Comparison of ENCODE assay signal across 17 cellular contexts in the genomic region with DNA sequence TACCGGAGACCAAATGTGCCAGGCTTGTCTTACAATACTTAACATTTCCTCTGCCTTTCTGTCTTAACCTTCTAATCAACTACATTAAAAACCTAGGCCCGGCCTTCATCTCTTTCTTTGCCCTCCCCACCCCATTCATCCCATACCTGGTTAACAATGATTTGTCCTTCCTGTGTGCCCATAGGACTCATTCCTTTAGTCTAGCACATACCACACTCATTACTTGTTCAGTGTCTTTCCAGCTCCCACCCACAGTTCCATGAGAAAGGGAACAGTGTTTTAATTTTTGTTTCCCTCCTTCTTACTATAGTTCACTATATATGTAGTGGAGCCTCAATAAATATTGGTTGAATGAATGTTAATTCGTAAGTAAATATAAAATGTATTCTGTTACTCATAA. TPM values are rescaled to one million over a fixed set of nuclear protein-coding genes. Genes with fewer than 3 reads are reported as not detected.
DNase-seq lines count a peak whose midpoint lies in the region; ATAC-seq and TF ChIP-seq lines count a peak whose summit lies in the region.
"Had no signal": no experiment of that assay in that cellular context is flagged by ENCODE, and none has a peak within 500 bp of the region (broad histone marks: within the 10 kb centered on the region; RNA-seq: fewer than 3 reads in every experiment).

No MANE protein-coding gene starts in this region.

- no peaks in the 10 kb centered on the region for H3F3A ChIP-seq in DOHH2 (ENCODE audit: control insufficient read depth, insufficient read depth)

- H3K4me3 Mint-ChIP-seq in activated T-helper 2 cell treated with anti-CD3 and anti-CD28 coated beads, Interferon-gamma antibody, Interleukin-2, Interleukin-4, amounts not matched to agents 10 μg/mL and 5 μg/mL and 100 μg/mL, durations not matched to agents 14 hours and 24 hours and 36 hours (ENCODE audit: low read depth) = peak overlapping the region; percentile 56
- H3K4me3 Mint-ChIP-seq in naive thymus-derived CD4-positive, alpha-beta T cell = peak overlapping the region; percentile 35 to 99 (median 83)

- peaks cover 54% of the 10 kb centered on the region for H3K36me3 Mint-ChIP-seq in activated T-helper 2 cell treated with anti-CD3 and anti-CD28 coated beads, Interferon-gamma antibody, Interleukin-2, Interleukin-4, amounts not matched to agents 10 μg/mL and 5 μg/mL and 100 μg/mL, durations not matched to agents 14 hours and 24 hours and 36 hours (ENCODE audit: low read depth)
- H3K36me3 Mint-ChIP-seq in naive thymus-derived CD4-positive, alpha-beta T cell = peaks cover 5 to 34% (median 26%) of the 10 kb centered on the region in 5 donors

- no peak for TF ChIP-seq CTCF in DOHH2 (IDR thresholded peaks at IDR 0.05; ENCODE audit: low read depth, low read length, poor library complexity, severe bottlenecking)

- no peak for ATAC-seq in naive thymus-derived CD4-positive, alpha-beta T cell
- no peak for ATAC-seq in HG02885 (IDR thresholded peaks at IDR 0.05; ENCODE audit: poor library complexity, unreplicated experiment)
- no peak for ATAC-seq in HG03439 (IDR thresholded peaks at IDR 0.05; ENCODE audit: unreplicated experiment)
- ATAC-seq: lower lobe of right lung, pancreas had no signal

- H3K27me3 Mint-ChIP-seq in activated T-helper 2 cell treated with anti-CD3 and anti-CD28 coated beads, Interferon-gamma antibody, Interleukin-2, Interleukin-4, amounts not matched to agents 10 μg/mL and 5 μg/mL and 100 μg/mL, durations not matched to agents 14 hours and 24 hours and 36 hours (ENCODE audit: low read depth) = no peaks in the 10 kb centered on the region
- no peaks in the 10 kb centered on the region for H3K27me3 Mint-ChIP-seq in naive thymus-derived CD4-positive, alpha-beta T cell

- CTCF ChIA-PET in naive thymus-derived CD4-positive, alpha-beta T cell (lab: Charles Lee) = interaction anchor here (1.1 kb wide), 1 partner anchor 27 kb away, joined by 3 read pairs; no protein-coding TSS in a partner anchor

- no peaks in the 10 kb centered on the region for H4K20me1 ChIP-seq in DOHH2 (ENCODE audit: control insufficient read depth, insufficient read depth, low read depth, low read length)

- intact Hi-C loops in activated T-helper 2 cell treated with anti-CD3 and anti-CD28 coated beads, Interferon-gamma antibody, Interleukin-2, Interleukin-4, amounts not matched to agents 10 μg/mL and 5 μg/mL and 100 μg/mL, durations not matched to agents 14 hours and 24 hours and 36 hours (cut with micrococcal nuclease) = loop anchor here (5.0 to 10.0 kb wide), 2 partner anchors 107 to 481 kb away; a partner anchor contains a TSS
- intact Hi-C loops in naive thymus-derived CD4-positive, alpha-beta T cell (cut with micrococcal nuclease) = loop anchor here (5.0 to 10.0 kb wide), 7 partner anchors 481 to 1669 kb away; a partner anchor contains a TSS

- H3K27me3 ChIP-seq in ACC112 (ENCODE audit: insufficient read depth, low read length) (no peaks in the 10 kb centered on the region), DOHH2 (ENCODE audit: control insufficient read depth, low read length) (no peaks in the 10 kb centered on the region)
- H3K27me3 ChIP-seq in naive thymus-derived CD4-positive, alpha-beta T cell (ENCODE audit: control insufficient read depth in 2 of 2, insufficient read depth in 2 of 2, low read length in 2 of 2) = peaks cover 0 to 1% of the 10 kb centered on the region in 2 donors
- H3K27me3 ChIP-seq: pancreas, Peyer's patch had no signal

- no peak for DNase-seq in activated T-helper 2 cell treated with anti-CD3 and anti-CD28 coated beads, Interferon-gamma antibody, Interleukin-2, Interleukin-4, amounts not matched to agents 10 μg/mL and 5 μg/mL and 100 μg/mL, durations not matched to agents 14 hours and 24 hours and 36 hours (ENCODE audit: low spot score)
- no peak for DNase-seq in naive thymus-derived CD4-positive, alpha-beta T cell
- DNase-seq in caudate nucleus (lab: John Stamatoyannopoulos, UW) = no peak
- DNase-seq in DMS79 (lab: John Stamatoyannopoulos, UW) = no peak
- DNase-seq: activated CD8-positive, alpha-beta memory T cell treated with anti-CD3 and anti-CD28 coated beads, Interleukin-2, amount 50 U/mL, for 4 hours; GOT3; hippocampal formation; lower lobe of right lung; MM.1S; NCI-H2227 treated with DMSO at 0.1 percent for 48 hours; pancreas; Peyer's patch had no signal

- H3K4me2 ChIP-seq in DOHH2 (ENCODE audit: low read length) = peak overlapping the region; percentile 17

- no peak overlapping the region for H2AFZ ChIP-seq in ACC112 (ENCODE audit: low read length, unreplicated experiment)

- H3K27ac Mint-ChIP-seq in activated T-helper 2 cell treated with anti-CD3 and anti-CD28 coated beads, Interferon-gamma antibody, Interleukin-2, Interleukin-4, amounts not matched to agents 10 μg/mL and 5 μg/mL and 100 μg/mL, durations not matched to agents 14 hours and 24 hours and 36 hours = peak overlapping the region; percentile 19
- H3K27ac Mint-ChIP-seq in naive thymus-derived CD4-positive, alpha-beta T cell = peak overlapping the region; percentile 39 to 99 (median 96)

- peak overlapping the region; percentile 84 for H3K4me3 ChIP-seq in ACC112 (ENCODE audit: low read depth, low read length)
- H3K4me3 ChIP-seq in DOHH2 (ENCODE audit: low read length) = no peak overlapping the region
- H3K4me3 ChIP-seq in naive thymus-derived CD4-positive, alpha-beta T cell (ENCODE audit: low read length) = no peak overlapping the region
- H3K4me3 ChIP-seq: lower lobe of right lung, pancreas, Peyer's patch had no signal

- peaks cover 25% of the 10 kb centered on the region for H3K79me2 ChIP-seq in ACC112 (ENCODE audit: control insufficient read depth, insufficient read depth, low read length, unreplicated experiment)
- H3K79me2 ChIP-seq in DOHH2 (ENCODE audit: control insufficient read depth, low read length) = peaks cover 20% of the 10 kb centered on the region

- no peaks in the 10 kb centered on the region for H3K9me2 ChIP-seq in DOHH2 (replicated peaks; ENCODE audit: control insufficient read depth, low read length)

- 0 out of 2 replicates have a peak overlapping the region, but pooled peaks have one; percentile 6 for H3K27ac ChIP-seq in ACC112 (ENCODE audit: low read depth, low read length)
- no peak overlapping the region for H3K27ac ChIP-seq in DOHH2 (ENCODE audit: low read depth, low read length)
- H3K27ac ChIP-seq in naive thymus-derived CD4-positive, alpha-beta T cell (ENCODE audit: low read depth, low read length) = peak overlapping the region; percentile 96
- H3K27ac ChIP-seq in caudate nucleus (ENCODE audit: low read depth, low read length) = no peak overlapping the region
- H3K27ac ChIP-seq: lower lobe of right lung, pancreas, Peyer's patch had no signal

- peaks cover 26% of the 10 kb centered on the region for H3K4me1 ChIP-seq in ACC112 (ENCODE audit: control insufficient read depth, insufficient read depth, low read length, unreplicated experiment)
- H3K4me1 ChIP-seq in DOHH2 (ENCODE audit: control insufficient read depth, low read length) = peaks cover 23% of the 10 kb centered on the region
- H3K4me1 ChIP-seq in naive thymus-derived CD4-positive, alpha-beta T cell (ENCODE audit: control insufficient read depth in 2 of 2, insufficient read depth in 2 of 2, low read length in 2 of 2) = peaks cover 12 to 19% of the 10 kb centered on the region in 2 donors

- POLR2A ChIA-PET in naive thymus-derived CD4-positive, alpha-beta T cell (lab: Charles Lee) = interaction anchor here (0.7 to 10.5 kb wide), 6 partner anchors 7 to 1420 kb away, joined by 3 to 170 read pairs (median 19); a partner anchor contains a TSS

- H3K36me3 ChIP-seq in ACC112 (ENCODE audit: insufficient read depth, low read length) = peaks cover 14% of the 10 kb centered on the region
- H3K36me3 ChIP-seq in DOHH2 (ENCODE audit: control insufficient read depth, low read length) = peaks cover 28% of the 10 kb centered on the region
- H3K36me3 ChIP-seq in naive thymus-derived CD4-positive, alpha-beta T cell (ENCODE audit: control insufficient read depth in 2 of 3, insufficient read depth in 3 of 3, low read length in 3 of 3) = peaks cover 0 to 16% (median 10%) of the 10 kb centered on the region in 3 experiments
- H3K36me3 ChIP-seq: pancreas had no signal

- H3K4me1 Mint-ChIP-seq in activated T-helper 2 cell treated with anti-CD3 and anti-CD28 coated beads, Interferon-gamma antibody, Interleukin-2, Interleukin-4, amounts not matched to agents 10 μg/mL and 5 μg/mL and 100 μg/mL, durations not matched to agents 14 hours and 24 hours and 36 hours (ENCODE audit: low read depth) = peaks cover 33% of the 10 kb centered on the region
- H3K4me1 Mint-ChIP-seq in naive thymus-derived CD4-positive, alpha-beta T cell = peaks cover 39 to 80% (median 68%) of the 10 kb centered on the region in 7 donors

- no peaks in the 10 kb centered on the region for H3K9me3 ChIP-seq in DOHH2 (ENCODE audit: control insufficient read depth, insufficient read depth, low read length)
- H3K9me3 ChIP-seq in naive thymus-derived CD4-positive, alpha-beta T cell (ENCODE audit: control insufficient read depth in 2 of 3, low read length in 3 of 3) = no peaks in the 10 kb centered on the region
- H3K9me3 ChIP-seq: lower lobe of right lung, pancreas, Peyer's patch had no signal

- no peaks in the 10 kb centered on the region for H3K9me3 Mint-ChIP-seq in activated T-helper 2 cell treated with anti-CD3 and anti-CD28 coated beads, Interferon-gamma antibody, Interleukin-2, Interleukin-4, amounts not matched to agents 10 μg/mL and 5 μg/mL and 100 μg/mL, durations not matched to agents 14 hours and 24 hours and 36 hours
- no peaks in the 10 kb centered on the region for H3K9me3 Mint-ChIP-seq in naive thymus-derived CD4-positive, alpha-beta T cell

RNA-seq across cellular contexts. Expression of a gene that starts 2.4 kb away (rescaled TPM):
- 13.5 and 15.8 TPM in 2 replicates for total RNA-seq in activated T-helper 2 cell treated with anti-CD3 and anti-CD28 coated beads, Interferon-gamma antibody, Interleukin-2, Interleukin-4, amounts not matched to agents 10 μg/mL and 5 μg/mL and 100 μg/mL, durations not matched to agents 14 hours and 24 hours and 36 hours
- total RNA-seq in naive thymus-derived CD4-positive, alpha-beta T cell = 10 to 100 TPM; 18.9 to 45.3 (median 27.7) TPM
- polyA plus RNA-seq in naive thymus-derived CD4-positive, alpha-beta T cell = 10 to 100 TPM; 27.5 to 36.5 TPM

RNA-seq across cellular contexts. Expression of a gene that starts 32.7 kb away (rescaled TPM):
- total RNA-seq in activated T-helper 2 cell treated with anti-CD3 and anti-CD28 coated beads, Interferon-gamma antibody, Interleukin-2, Interleukin-4, amounts not matched to agents 10 μg/mL and 5 μg/mL and 100 μg/mL, durations not matched to agents 14 hours and 24 hours and 36 hours = 38.2 and 44.4 TPM in 2 replicates
- total RNA-seq in naive thymus-derived CD4-positive, alpha-beta T cell = 10 to 100 TPM; 44.2 to 94.2 (median 70.8) TPM
- polyA plus RNA-seq in naive thymus-derived CD4-positive, alpha-beta T cell = 10 to 100 TPM; 42.0 to 57.0 TPM

RNA-seq across cellular contexts. Expression of a gene that starts 46.0 kb away (rescaled TPM):
- total RNA-seq in activated T-helper 2 cell treated with anti-CD3 and anti-CD28 coated beads, Interferon-gamma antibody, Interleukin-2, Interleukin-4, amounts not matched to agents 10 μg/mL and 5 μg/mL and 100 μg/mL, durations not matched to agents 14 hours and 24 hours and 36 hours = not detected in 2 replicates
- not detected for total RNA-seq in naive thymus-derived CD4-positive, alpha-beta T cell
- polyA plus RNA-seq in naive thymus-derived CD4-positive, alpha-beta T cell = not detected
- total RNA-seq: G401, lower lobe of right lung, pancreas, Peyer's patch had no signal
- polyA plus RNA-seq: pancreas had no signal

Comparison
In these comparisons a context has a peak if more than half of its experiments do, and no peak if none do; other contexts are left out.
1. H3K27ac ChIP-seq: peak in ACC112 (single experiment) and naive thymus-derived CD4-positive, alpha-beta T cell (single experiment); none in DOHH2 (single experiment) and caudate nucleus (single experiment).